8 cellular contexts compared by ENCODE assay signal in the genomic region with DNA sequence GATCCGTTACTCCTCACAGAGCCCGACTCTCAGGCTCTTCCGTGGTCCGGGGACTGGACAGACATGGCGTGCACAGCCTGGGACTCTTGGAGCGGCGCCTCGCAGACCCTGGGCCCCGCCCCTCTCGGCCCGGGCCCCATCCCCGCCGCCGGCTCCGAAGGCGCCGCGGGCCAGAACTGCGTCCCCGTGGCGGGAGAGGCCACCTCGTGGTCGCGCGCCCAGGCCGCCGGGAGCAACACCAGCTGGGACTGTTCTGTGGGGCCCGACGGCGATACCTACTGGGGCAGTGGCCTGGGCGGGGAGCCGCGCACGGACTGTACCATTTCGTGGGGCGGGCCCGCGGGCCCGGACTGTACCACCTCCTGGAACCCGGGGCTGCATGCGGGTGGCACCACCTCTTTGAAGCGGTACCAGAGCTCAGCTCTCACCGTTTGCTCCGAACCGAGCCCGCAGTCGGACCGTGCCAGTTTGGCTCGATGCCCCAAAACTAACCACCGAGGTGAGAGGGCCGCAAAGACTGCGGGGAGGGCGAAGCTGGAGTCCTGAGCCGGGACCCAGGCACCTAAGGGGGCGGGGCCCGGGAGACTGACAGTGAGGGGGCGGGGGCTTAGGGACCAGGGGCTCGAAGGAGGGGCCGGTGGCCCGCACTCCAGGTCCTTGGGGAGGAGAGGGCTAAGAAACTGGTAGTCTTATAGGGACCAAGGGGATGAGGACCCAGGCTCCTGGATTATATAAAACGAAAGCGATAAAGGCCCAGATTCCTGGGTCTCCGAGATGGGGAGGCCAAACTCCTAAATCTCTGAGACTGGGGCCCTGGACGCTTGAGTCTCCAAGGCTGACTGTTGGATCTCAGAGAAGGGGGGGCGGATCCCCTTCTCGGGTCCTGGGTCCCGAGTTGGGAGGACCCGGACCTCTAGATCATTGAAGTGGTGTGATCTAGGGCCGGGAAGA. TPM values are rescaled to one million over a fixed set of nuclear protein-coding genes. Genes with fewer than 3 reads are reported as not detected.
DNase-seq lines count a peak whose midpoint lies in the region; ATAC-seq and TF ChIP-seq lines count a peak whose summit lies in the region.

No MANE protein-coding gene starts in this region.

- H3K27ac Mint-ChIP-seq in activated CD8-positive, alpha-beta T cell treated with anti-CD3 and anti-CD28 coated beads, Interleukin-2, amount 10 ng/mL, durations not matched to agents 7 days and 5 days, result peak overlapping the region; percentile 90
- peak overlapping the region; percentile 14 for H3K27ac Mint-ChIP-seq in memory B cell

- peak overlapping the region; percentile 78 for H3K4me3 Mint-ChIP-seq in activated CD8-positive, alpha-beta T cell treated with anti-CD3 and anti-CD28 coated beads, Interleukin-2, amount 10 ng/mL, durations not matched to agents 7 days and 5 days
- peak overlapping the region; percentile 90 for H3K4me3 Mint-ChIP-seq in memory B cell

- no TSS peak for BruUV-seq in A673 (replicated peaks; lab: Mats Ljungman, UMichigan)

- CTCF ChIA-PET in A673 (lab: Charles Lee), result interaction anchor here (0.6 to 0.7 kb wide), 2 partner anchors 47 to 510 kb away, joined by 3 to 4 read pairs; no protein-coding TSS in a partner anchor
- CTCF ChIA-PET in activated CD8-positive, alpha-beta T cell treated with anti-CD3 and anti-CD28 coated beads, Interleukin-2, amount 10 ng/mL, durations not matched to agents 7 days and 5 days (lab: Charles Lee), result interaction anchor here (0.6 to 3.2 kb wide), 5 partner anchors 12 to 485 kb away, joined by 3 to 10 read pairs (median 4); a partner anchor contains a TSS

- intact Hi-C loops in A673 (cut with micrococcal nuclease; ENCODE audit: unreplicated experiment), result loop anchor here (10.0 kb wide), 1 partner anchor 289 kb away; a partner anchor contains a TSS

- H3K27ac ChIP-seq in A673 (ENCODE audit: low read depth, low read length, poor library complexity, severe bottlenecking), result peak overlapping the region; percentile 85

- no peaks in the 10 kb centered on the region for H3K36me3 ChIP-seq in A673 (ENCODE audit: insufficient read depth, low read length, poor library complexity, severe bottlenecking)

- DNase-seq in A673 (ENCODE audit: low spot score), result peak; percentile 93
- DNase-seq in NCI-H748 treated with DMSO at 0.1 percent for 48 hours (lab: John Stamatoyannopoulos, UW), result peak; percentile 69
- peak; percentile 88 for DNase-seq in activated CD8-positive, alpha-beta T cell treated with anti-CD3 and anti-CD28 coated beads, Interleukin-2, amount 10 ng/mL, durations not matched to agents 7 days and 5 days
- DNase-seq in effector CD4-positive, alpha-beta T cell, result peak; percentile 67
- DNase-seq in memory B cell (ENCODE audit: low spot score in 2 of 2), result peak; percentile 82 to 84
- DNase-seq in stimulated activated CD8-positive, alpha-beta memory T cell treated with anti-CD3 and anti-CD28 coated beads, Interleukin-15, amount 100 ng/mL, for 1 hour (ENCODE audit: low read depth), result peak; percentile 62

- no peaks in the 10 kb centered on the region for H3K9me3 ChIP-seq in A673 (ENCODE audit: low read depth, low read length, poor library complexity, severe bottlenecking)

- no peak for TF ChIP-seq CTCF in A673 (conservative IDR thresholded peaks at IDR 0.05; ENCODE audit: low read depth, low read length)

- no peaks in the 10 kb centered on the region for H3K27me3 Mint-ChIP-seq in activated CD8-positive, alpha-beta T cell treated with anti-CD3 and anti-CD28 coated beads, Interleukin-2, amount 10 ng/mL, durations not matched to agents 7 days and 5 days (ENCODE audit: low read depth)
- H3K27me3 Mint-ChIP-seq in memory B cell, result no peaks in the 10 kb centered on the region

- ATAC-seq in GM18868 (IDR thresholded peaks at IDR 0.05; ENCODE audit: unreplicated experiment) (peak; percentile 37), HG03432 (IDR thresholded peaks at IDR 0.05; ENCODE audit: unreplicated experiment) (peak; percentile 39), memory B cell (ENCODE audit: low read depth) (peak; percentile 47)
- ATAC-seq in activated CD8-positive, alpha-beta T cell treated with anti-CD3 and anti-CD28 coated beads, Interleukin-2, amount 10 ng/mL, durations not matched to agents 7 days and 5 days, result peak; percentile 48

- POLR2A ChIA-PET in A673 (lab: Charles Lee; ENCODE audit: low non-redundant PET), result interaction anchor here (0.6 kb wide), 2 partner anchors 97 to 322 kb away, joined by 3 to 9 read pairs; no protein-coding TSS in a partner anchor
- POLR2A ChIA-PET in activated CD8-positive, alpha-beta T cell treated with anti-CD3 and anti-CD28 coated beads, Interleukin-2, amount 10 ng/mL, durations not matched to agents 7 days and 5 days (lab: Charles Lee), result interaction anchor here (0.7 to 1.8 kb wide), 6 partner anchors 11 to 562 kb away, joined by 3 to 10 read pairs (median 4); a partner anchor contains a TSS

- H3K4me1 Mint-ChIP-seq in activated CD8-positive, alpha-beta T cell treated with anti-CD3 and anti-CD28 coated beads, Interleukin-2, amount 10 ng/mL, durations not matched to agents 7 days and 5 days (ENCODE audit: low read depth), result peaks cover 44% of the 10 kb centered on the region
- peaks cover 20% of the 10 kb centered on the region for H3K4me1 Mint-ChIP-seq in memory B cell

- H3K36me3 Mint-ChIP-seq in activated CD8-positive, alpha-beta T cell treated with anti-CD3 and anti-CD28 coated beads, Interleukin-2, amount 10 ng/mL, durations not matched to agents 7 days and 5 days (ENCODE audit: low read depth), result peaks cover 3% of the 10 kb centered on the region
- H3K36me3 Mint-ChIP-seq in memory B cell, result no peaks in the 10 kb centered on the region

- no peaks in the 10 kb centered on the region for H3K27me3 ChIP-seq in A673 (replicated peaks; ENCODE audit: insufficient read depth, low read depth, low read length, poor library complexity)

- no peaks in the 10 kb centered on the region for H3K9me3 Mint-ChIP-seq in activated CD8-positive, alpha-beta T cell treated with anti-CD3 and anti-CD28 coated beads, Interleukin-2, amount 10 ng/mL, durations not matched to agents 7 days and 5 days (ENCODE audit: insufficient read depth)
- H3K9me3 Mint-ChIP-seq in memory B cell, result no peaks in the 10 kb centered on the region

- H3K4me1 ChIP-seq in A673 (ENCODE audit: insufficient read depth, low read length, poor library complexity, severe bottlenecking), result peaks cover 17% of the 10 kb centered on the region

- H3K4me3 ChIP-seq in A673 (ENCODE audit: low read depth, low read length, poor library complexity, severe bottlenecking), result peak overlapping the region; percentile 60

RNA-seq across cellular contexts. Expression of a gene that starts 2.0 kb away (rescaled TPM):
- total RNA-seq in A673 (2021), result 0.73 and 1.3 TPM in 2 replicates
- total RNA-seq in activated CD8-positive, alpha-beta T cell treated with anti-CD3 and anti-CD28 coated beads, Interleukin-2, amount 10 ng/mL, durations not matched to agents 7 days and 5 days, result 1 to 10 TPM in 1 of 2 experiments, under 1 TPM in 1; 0.68 to 1.6 TPM

RNA-seq across cellular contexts. Expression of a gene that starts 4.6 kb away (rescaled TPM):
- total RNA-seq in A673 (2021), result 456 and 467 TPM in 2 replicates
- total RNA-seq in activated CD8-positive, alpha-beta T cell treated with anti-CD3 and anti-CD28 coated beads, Interleukin-2, amount 10 ng/mL, durations not matched to agents 7 days and 5 days, result 100 to 1,000 TPM; 471 to 518 TPM

RNA-seq across cellular contexts. Expression of a gene that starts 14.7 kb away (rescaled TPM):
- total RNA-seq in A673 (2021), result 104 and 106 TPM in 2 replicates
- 100 to 1,000 TPM; 118 to 119 TPM for total RNA-seq in activated CD8-positive, alpha-beta T cell treated with anti-CD3 and anti-CD28 coated beads, Interleukin-2, amount 10 ng/mL, durations not matched to agents 7 days and 5 days

RNA-seq across cellular contexts. Expression of a gene that starts 22.8 kb away (rescaled TPM):
- not detected in 2 replicates for total RNA-seq in A673 (2021)
- total RNA-seq in activated CD8-positive, alpha-beta T cell treated with anti-CD3 and anti-CD28 coated beads, Interleukin-2, amount 10 ng/mL, durations not matched to agents 7 days and 5 days, result under 1 TPM; 0.63 to 0.82 TPM

RNA-seq across cellular contexts. Expression of a gene that starts 31.0 kb away (rescaled TPM):
- 31.1 and 33.5 TPM in 2 replicates for total RNA-seq in A673 (2021)
- total RNA-seq in activated CD8-positive, alpha-beta T cell treated with anti-CD3 and anti-CD28 coated beads, Interleukin-2, amount 10 ng/mL, durations not matched to agents 7 days and 5 days, result 10 to 100 TPM; 53.3 to 62.3 TPM

Comparison
In these comparisons a context has a peak if more than half of its experiments do, and no peak if none do; other contexts are left out.
1. Peak in every context shown above with its lines: DNase-seq, ATAC-seq, H3K4me3 ChIP-seq and H3K27ac ChIP-seq.